8 cellular contexts compared by ENCODE assay signal in genomic region chr19:1276620-1277007, GRCh38. TPM values are rescaled to one million over a fixed set of nuclear protein-coding genes. Genes with fewer than 3 reads are reported as not detected.
A peak's percentile ranks its signal among the peaks of the same experiment; 100 is the strongest.
DNase-seq lines count a peak whose midpoint lies in the region; ATAC-seq and TF ChIP-seq lines count a peak whose summit lies in the region.

No MANE protein-coding gene starts in this region.

- H3K79me2 ChIP-seq in ACC112 (ENCODE audit: control insufficient read depth, insufficient read depth, low read length, unreplicated experiment): peaks cover 40% of the 10 kb centered on the region

- H3K36me3 ChIP-seq in ACC112 (ENCODE audit: insufficient read depth, low read length) (peaks cover 21% of the 10 kb centered on the region; the same call in 1 of the 2 replicates), mucosa of descending colon (ENCODE audit: low read depth) (peaks cover 19% of the 10 kb centered on the region)

- H3K4me3 ChIP-seq in ACC112 (ENCODE audit: low read depth, low read length) (peak overlapping the region; percentile 89), mucosa of descending colon (no peak overlapping the region)

- H3K27me3 Mint-ChIP-seq in HFFc6 (ENCODE audit: insufficient read depth): peaks cover 12% of the 10 kb centered on the region

- H3K27ac ChIP-seq in ACC112 (ENCODE audit: low read depth, low read length) (peak overlapping the region; percentile 93; the same call in 1 of the 2 replicates), angular gyrus (ENCODE audit: low read depth, low read length) (peak overlapping the region; percentile 92)

- no peaks in the 10 kb centered on the region for H3K9me3 ChIP-seq in mucosa of descending colon

- peaks cover 36% of the 10 kb centered on the region for H3K4me1 Mint-ChIP-seq in HFFc6 (ENCODE audit: low read depth)

- H3K27me3 ChIP-seq in ACC112 (ENCODE audit: insufficient read depth, low read length): no peaks in the 10 kb centered on the region

- TF ChIP-seq CTCF in HFFc6 (IDR thresholded peaks at IDR 0.05) (no peak), mucosa of descending colon (IDR thresholded peaks at IDR 0.05) (no peak)

- H3K36me3 Mint-ChIP-seq in HFFc6 (ENCODE audit: low read depth): peaks cover 33% of the 10 kb centered on the region

- peak overlapping the region; percentile 79 for H3K4me3 Mint-ChIP-seq in HFFc6

- intact Hi-C loops in mucosa of descending colon (cut with DNase I, micrococcal nuclease): no loop called here
- intact Hi-C loops in posterior vena cava (cut with DNase I): loop anchor here in 1 of 2 donors (10.0 kb wide), 1 partner anchor 108 kb away; the partner anchor contains the start of gene NDUFS7

- H3K4me1 ChIP-seq in ACC112 (ENCODE audit: control insufficient read depth, insufficient read depth, low read length, unreplicated experiment): peaks cover 18% of the 10 kb centered on the region
- H3K4me1 ChIP-seq in mucosa of descending colon (ENCODE audit: low read depth): peaks cover 49% of the 10 kb centered on the region

- ATAC-seq in mucosa of descending colon (peak; percentile 48), HG02759 (IDR thresholded peaks at IDR 0.05; ENCODE audit: unreplicated experiment) (no peak), HG02970 (IDR thresholded peaks at IDR 0.05; ENCODE audit: low FRiP score, unreplicated experiment) (no peak)

- H3K9me3 Mint-ChIP-seq in HFFc6: no peaks in the 10 kb centered on the region

- DNase-seq in HFFc6: no peak
- DNase-seq in mucosa of descending colon: peak; percentile 65 to 85 (median 75)
- DNase-seq in HK-2 (ENCODE audit: unreplicated experiment): no peak
- no peak for DNase-seq in posterior vena cava (ENCODE audit: low spot score)

- H2AFZ ChIP-seq in ACC112 (ENCODE audit: low read length, unreplicated experiment): no peak overlapping the region

- peak overlapping the region; percentile 83 for H3K27ac Mint-ChIP-seq in HFFc6

RNA-seq across cellular contexts. Expression of gene FAM174C, which starts 1.3 kb away (rescaled TPM):
- 10 to 100 TPM; 54.2 to 77.6 (median 63.8) TPM for total RNA-seq in HFFc6 (2021; fragmentation: NEBNext Ultra II Directional; extraction: Animal tissue kit (Norgen Biotek cat#: 25700))
- 10 to 100 TPM; 34.2 to 40.1 (median 39.8) TPM for total RNA-seq in mucosa of descending colon
- total RNA-seq in posterior vena cava: 10 to 100 TPM; 25.2 to 27.2 TPM

RNA-seq across cellular contexts. Expression of gene CIRBP, which starts 7.5 kb away (rescaled TPM):
- total RNA-seq in HFFc6 (2021; fragmentation: NEBNext Ultra II Directional; extraction: Animal tissue kit (Norgen Biotek cat#: 25700)): 100 to 1,000 TPM; 160 to 243 (median 190) TPM
- total RNA-seq in mucosa of descending colon: 100 to 1,000 TPM; 281 to 507 (median 300) TPM
- 100 to 1,000 TPM; 447 to 636 TPM for total RNA-seq in posterior vena cava

RNA-seq across cellular contexts. Expression of gene EFNA2, which starts 9.1 kb away (rescaled TPM):
- not detected for total RNA-seq in HFFc6 (2021; fragmentation: NEBNext Ultra II Directional; extraction: Animal tissue kit (Norgen Biotek cat#: 25700))
- 10 to 100 TPM; 19.0 to 62.2 (median 61.7) TPM for total RNA-seq in mucosa of descending colon
- not detected for total RNA-seq in posterior vena cava

RNA-seq across cellular contexts. Expression of gene MIDN, which starts 28.2 kb away (rescaled TPM):
- total RNA-seq in HFFc6 (2021; fragmentation: NEBNext Ultra II Directional; extraction: Animal tissue kit (Norgen Biotek cat#: 25700)): 10 to 100 TPM; 58.4 to 73.3 (median 67.4) TPM
- 100 to 1,000 TPM; 136 to 251 (median 213) TPM for total RNA-seq in mucosa of descending colon
- 10 to 100 TPM; 76.5 to 86.3 TPM for total RNA-seq in posterior vena cava

RNA-seq across cellular contexts. Expression of gene ATP5F1D, which starts 35.1 kb away (rescaled TPM):
- total RNA-seq in HFFc6 (2021; fragmentation: NEBNext Ultra II Directional; extraction: Animal tissue kit (Norgen Biotek cat#: 25700)): 100 to 1,000 TPM; 190 to 243 (median 217) TPM
- total RNA-seq in mucosa of descending colon (100 to 1,000 TPM; 302 to 391 (median 378) TPM), posterior vena cava (100 to 1,000 TPM; 125 to 137 TPM)

Comparison
In these comparisons a context has a peak if more than half of its experiments do, and no peak if none do; other contexts are left out.
1. DNase-seq: peak in mucosa of descending colon (3 of 3); none in HFFc6 (single experiment), HK-2 (single experiment) and posterior vena cava (single experiment).
2. RNA of gene EFNA2, which starts 9.1 kb away (total RNA-seq): 19.0 to 62.2 TPM in mucosa of descending colon; not detected in posterior vena cava and not detected in HFFc6; every median in the first group is over 10 times any median in the second.